17 cellular contexts compared by ENCODE assay signal in genomic region chr4:184350213-184350817, GRCh38.
A peak's percentile ranks its signal among the peaks of the same experiment; 100 is the strongest.
DNase-seq lines count a peak whose midpoint lies in the region; ATAC-seq, FAIRE-seq and TF ChIP-seq lines count a peak whose summit lies in the region.
"Had no signal": no experiment of that assay in that cellular context is flagged by ENCODE, and none has a peak within 500 bp of the region (broad histone marks: within the 10 kb centered on the region; RNA-seq: fewer than 3 reads in every experiment).

No MANE protein-coding gene starts in this region.

- H3K27me3 Mint-ChIP-seq in CD14-positive monocyte (ENCODE audit: low read depth in 3 of 3) = peaks cover 0 to 9% (median 0%) of the 10 kb centered on the region in 3 donors

- TF ChIP-seq CTCF in CD14-positive monocyte (IDR thresholded peaks at IDR 0.05) (no peak), liver (IDR thresholded peaks at IDR 0.05; ENCODE audit: low read depth, low read length, missing input control) (no peak), spleen (IDR thresholded peaks at IDR 0.05 in 8 of 11, conservative IDR thresholded peaks at IDR 0.05 in 3 of 11) (no peak)

- TF ChIP-seq POLR2A in spleen (IDR thresholded peaks at IDR 0.05) = no peak

- H3K27ac Mint-ChIP-seq in CD14-positive monocyte = peak overlapping the region; percentile 92 to 99 (median 98)

- ATAC-seq in GM19351 (IDR thresholded peaks at IDR 0.05; ENCODE audit: unreplicated experiment) = no peak
- ATAC-seq: Panc1 had no signal

- H3K4me1 ChIP-seq in liver (ENCODE audit: control insufficient read depth in 4 of 4, insufficient read depth in 4 of 4, low read length in 3 of 4) (peaks cover 28 to 62% (median 55%) of the 10 kb centered on the region in 4 donors), spleen (peaks cover 46 to 92% (median 68%) of the 10 kb centered on the region in 6 donors)

- WGBS in liver = 93% methylated on average over 9 of the region's 9 CpGs
- 87 to 93% (median 92%) methylated on average over 9 of the region's 9 CpGs for WGBS in spleen, 5 donors

- H3K27ac ChIP-seq in liver (ENCODE audit: low read depth in 1 of 2, low read length in 2 of 2) (peak overlapping the region; percentile 85 to 89), spleen (peak overlapping the region in 7 of 8 donors; percentile 90 to 96 (median 93))

- peaks cover 0 to 8% of the 10 kb centered on the region in 2 donors for H3K36me3 Mint-ChIP-seq in CD14-positive monocyte

- intact Hi-C loops in CD14-positive monocyte (cut with micrococcal nuclease) (loop anchor here (5.0 to 10.0 kb wide), 2 partner anchors 124 to 953 kb away; partner anchors contain the start of gene IRF2 (in 1 of the 2)), spleen (cut with DNase I; ENCODE audit: low total_unique reads) (no loop called here)

- DNase-seq in CD14-positive monocyte (ENCODE audit: low spot score) (no peak), GM19239 (ENCODE audit: insufficient read length, low spot score) (no peak), spleen (no peak), SIG-M5 treated with dmso at 0.1 percent for 504 hours (lab: John Stamatoyannopoulos, UW; ENCODE audit: unreplicated experiment) (no peak), C1 segment of cervical spinal cord (lab: John Stamatoyannopoulos, UW) (no peak), HPDE6-E6E7 (ENCODE audit: extremely low spot score) (no peak)
- DNase-seq: COR-L47, EL, KBM-7, NCI-H1436 treated with DMSO at 0.1 percent for 48 hours, NCI-H2029 treated with DMSO at 0.1 percent for 48 hours, NCI-H2227 treated with DMSO at 0.1 percent for 48 hours, NCI-H524 had no signal

- peaks cover 80% of the 10 kb centered on the region for H3K4me1 Mint-ChIP-seq in CD14-positive monocyte

- no peaks in the 10 kb centered on the region for H3K36me3 ChIP-seq in liver (ENCODE audit: control insufficient read depth in 4 of 4, insufficient read depth in 3 of 4, low read depth in 1 of 4, low read length in 3 of 4)
- no peaks in the 10 kb centered on the region for H3K36me3 ChIP-seq in spleen

- H3K9me3 ChIP-seq in liver (ENCODE audit: control insufficient read depth in 4 of 4, low read length in 3 of 4) = no peaks in the 10 kb centered on the region
- H3K9me3 ChIP-seq in spleen = no peaks in the 10 kb centered on the region

- no peak overlapping the region for H3K9ac ChIP-seq in liver (ENCODE audit: low read depth in 1 of 2, low read length in 2 of 2)

- no peak for TF ChIP-seq RAD21 in liver (IDR thresholded peaks at IDR 0.05)

- no peaks in the 10 kb centered on the region for H3K27me3 ChIP-seq in liver (ENCODE audit: control insufficient read depth in 4 of 4, insufficient read depth in 4 of 4, low read length in 3 of 4)
- no peaks in the 10 kb centered on the region for H3K27me3 ChIP-seq in spleen (replicated peaks in 1 of 7)

- H3K9me3 Mint-ChIP-seq in CD14-positive monocyte = no peaks in the 10 kb centered on the region

- H3K4me3 Mint-ChIP-seq in CD14-positive monocyte = peak overlapping the region in 1 of 2 donors; percentile 83

- H3K4me3 ChIP-seq in liver (ENCODE audit: low read depth in 1 of 3, low read length in 3 of 3) (no peak overlapping the region), spleen (peak overlapping the region in 2 of 8 donors; percentile 12 to 63)

- FAIRE-seq in GM19239 (lab: Jason Lieb, UNC) = peak; percentile 31
- FAIRE-seq: A204.1 had no signal

TF ChIP-seq in liver, 16 proteins besides CTCF, POLR2A, EP300 and RAD21:
- TF ChIP-seq EGR1 (IDR thresholded peaks at IDR 0.05; ENCODE audit: low read depth in 2 of 2) (no peak), FOXA2 (IDR thresholded peaks at IDR 0.05) (no peak), JUND (IDR thresholded peaks at IDR 0.05) (no peak), TAF1 (conservative IDR thresholded peaks at IDR 0.05) (no peak), MAX (IDR thresholded peaks at IDR 0.05) (no peak), GABPA (IDR thresholded peaks at IDR 0.05 in 1 of 2, conservative IDR thresholded peaks at IDR 0.05 in 1 of 2) (no peak), SP1 (IDR thresholded peaks at IDR 0.05) (no peak), RXRA (IDR thresholded peaks at IDR 0.05) (no peak), ZBTB33 (IDR thresholded peaks at IDR 0.05) (no peak), FOXA1 (IDR thresholded peaks at IDR 0.05) (no peak)
- TF ChIP-seq, protein P1, sequence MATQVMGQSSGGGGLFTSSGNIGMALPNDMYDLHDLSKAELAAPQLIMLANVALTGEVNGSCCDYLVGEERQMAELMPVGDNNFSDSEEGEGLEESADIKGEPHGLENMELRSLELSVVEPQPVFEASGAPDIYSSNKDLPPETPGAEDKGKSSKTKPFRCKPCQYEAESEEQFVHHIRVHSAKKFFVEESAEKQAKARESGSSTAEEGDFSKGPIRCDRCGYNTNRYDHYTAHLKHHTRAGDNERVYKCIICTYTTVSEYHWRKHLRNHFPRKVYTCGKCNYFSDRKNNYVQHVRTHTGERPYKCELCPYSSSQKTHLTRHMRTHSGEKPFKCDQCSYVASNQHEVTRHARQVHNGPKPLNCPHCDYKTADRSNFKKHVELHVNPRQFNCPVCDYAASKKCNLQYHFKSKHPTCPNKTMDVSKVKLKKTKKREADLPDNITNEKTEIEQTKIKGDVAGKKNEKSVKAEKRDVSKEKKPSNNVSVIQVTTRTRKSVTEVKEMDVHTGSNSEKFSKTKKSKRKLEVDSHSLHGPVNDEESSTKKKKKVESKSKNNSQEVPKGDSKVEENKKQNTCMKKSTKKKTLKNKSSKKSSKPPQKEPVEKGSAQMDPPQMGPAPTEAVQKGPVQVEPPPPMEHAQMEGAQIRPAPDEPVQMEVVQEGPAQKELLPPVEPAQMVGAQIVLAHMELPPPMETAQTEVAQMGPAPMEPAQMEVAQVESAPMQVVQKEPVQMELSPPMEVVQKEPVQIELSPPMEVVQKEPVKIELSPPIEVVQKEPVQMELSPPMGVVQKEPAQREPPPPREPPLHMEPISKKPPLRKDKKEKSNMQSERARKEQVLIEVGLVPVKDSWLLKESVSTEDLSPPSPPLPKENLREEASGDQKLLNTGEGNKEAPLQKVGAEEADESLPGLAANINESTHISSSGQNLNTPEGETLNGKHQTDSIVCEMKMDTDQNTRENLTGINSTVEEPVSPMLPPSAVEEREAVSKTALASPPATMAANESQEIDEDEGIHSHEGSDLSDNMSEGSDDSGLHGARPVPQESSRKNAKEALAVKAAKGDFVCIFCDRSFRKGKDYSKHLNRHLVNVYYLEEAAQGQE (IDR thresholded peaks at IDR 0.05) = no peak
